ENCODE assay signal across 1 cellular context in the genomic region with DNA sequence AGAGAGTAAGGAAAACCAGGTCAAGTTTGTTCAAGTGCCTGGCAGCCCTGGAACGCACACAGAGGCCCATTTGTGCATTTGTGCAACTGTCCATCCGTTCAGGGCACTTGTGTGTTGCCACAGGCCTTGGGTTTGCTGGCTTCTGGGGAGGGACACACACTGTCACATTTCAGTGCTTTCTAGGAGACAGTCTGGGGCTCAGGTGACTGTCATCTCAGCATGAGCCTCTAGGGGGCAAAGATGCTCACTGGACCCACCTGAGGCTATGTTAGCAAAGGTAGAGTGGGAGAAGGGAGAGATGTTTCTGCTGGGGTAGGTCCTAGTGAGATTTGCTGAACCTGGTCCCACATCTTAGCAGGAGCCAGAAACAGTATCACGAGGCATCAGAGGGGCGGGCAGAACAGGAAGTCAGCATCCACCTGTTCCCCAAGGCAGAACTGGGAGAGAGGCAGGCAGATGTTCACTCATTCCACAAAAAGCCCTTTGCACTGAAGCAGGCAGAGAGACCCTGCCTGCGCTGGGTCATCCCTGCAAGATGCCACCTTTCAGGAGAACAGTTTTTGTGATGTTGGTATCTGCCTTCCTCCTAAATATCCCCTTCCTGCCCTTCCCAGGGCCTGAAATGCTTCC.
TF ChIP-seq lines count a peak whose summit lies in the region.

No MANE protein-coding gene starts in this region.

TF ChIP-seq in HepG2, 621 proteins besides CTCF, POLR2A, EP300 and RAD21 (continued from another document):
- TF ChIP-seq, protein P1, sequence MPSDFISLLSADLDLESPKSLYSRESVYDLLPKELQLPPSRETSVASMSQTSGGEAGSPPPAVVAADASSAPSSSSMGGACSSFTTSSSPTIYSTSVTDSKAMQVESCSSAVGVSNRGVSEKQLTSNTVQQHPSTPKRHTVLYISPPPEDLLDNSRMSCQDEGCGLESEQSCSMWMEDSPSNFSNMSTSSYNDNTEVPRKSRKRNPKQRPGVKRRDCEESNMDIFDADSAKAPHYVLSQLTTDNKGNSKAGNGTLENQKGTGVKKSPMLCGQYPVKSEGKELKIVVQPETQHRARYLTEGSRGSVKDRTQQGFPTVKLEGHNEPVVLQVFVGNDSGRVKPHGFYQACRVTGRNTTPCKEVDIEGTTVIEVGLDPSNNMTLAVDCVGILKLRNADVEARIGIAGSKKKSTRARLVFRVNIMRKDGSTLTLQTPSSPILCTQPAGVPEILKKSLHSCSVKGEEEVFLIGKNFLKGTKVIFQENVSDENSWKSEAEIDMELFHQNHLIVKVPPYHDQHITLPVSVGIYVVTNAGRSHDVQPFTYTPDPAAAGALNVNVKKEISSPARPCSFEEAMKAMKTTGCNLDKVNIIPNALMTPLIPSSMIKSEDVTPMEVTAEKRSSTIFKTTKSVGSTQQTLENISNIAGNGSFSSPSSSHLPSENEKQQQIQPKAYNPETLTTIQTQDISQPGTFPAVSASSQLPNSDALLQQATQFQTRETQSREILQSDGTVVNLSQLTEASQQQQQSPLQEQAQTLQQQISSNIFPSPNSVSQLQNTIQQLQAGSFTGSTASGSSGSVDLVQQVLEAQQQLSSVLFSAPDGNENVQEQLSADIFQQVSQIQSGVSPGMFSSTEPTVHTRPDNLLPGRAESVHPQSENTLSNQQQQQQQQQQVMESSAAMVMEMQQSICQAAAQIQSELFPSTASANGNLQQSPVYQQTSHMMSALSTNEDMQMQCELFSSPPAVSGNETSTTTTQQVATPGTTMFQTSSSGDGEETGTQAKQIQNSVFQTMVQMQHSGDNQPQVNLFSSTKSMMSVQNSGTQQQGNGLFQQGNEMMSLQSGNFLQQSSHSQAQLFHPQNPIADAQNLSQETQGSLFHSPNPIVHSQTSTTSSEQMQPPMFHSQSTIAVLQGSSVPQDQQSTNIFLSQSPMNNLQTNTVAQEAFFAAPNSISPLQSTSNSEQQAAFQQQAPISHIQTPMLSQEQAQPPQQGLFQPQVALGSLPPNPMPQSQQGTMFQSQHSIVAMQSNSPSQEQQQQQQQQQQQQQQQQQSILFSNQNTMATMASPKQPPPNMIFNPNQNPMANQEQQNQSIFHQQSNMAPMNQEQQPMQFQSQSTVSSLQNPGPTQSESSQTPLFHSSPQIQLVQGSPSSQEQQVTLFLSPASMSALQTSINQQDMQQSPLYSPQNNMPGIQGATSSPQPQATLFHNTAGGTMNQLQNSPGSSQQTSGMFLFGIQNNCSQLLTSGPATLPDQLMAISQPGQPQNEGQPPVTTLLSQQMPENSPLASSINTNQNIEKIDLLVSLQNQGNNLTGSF (CRISPR knock-in tag; IDR thresholded peaks at IDR 0.05): no peak
- peak; percentile 63 for TF ChIP-seq BCL6 (CRISPR knock-in tag; IDR thresholded peaks at IDR 0.05)
- no peak for TF ChIP-seq MEIS2 (CRISPR knock-in tag; IDR thresholded peaks at IDR 0.05)
- TF ChIP-seq PHF20 (CRISPR knock-in tag; IDR thresholded peaks at IDR 0.05): no peak
- 0 out of 2 replicates have a peak, but pooled peaks have one; percentile 18 for TF ChIP-seq ZFX (CRISPR knock-in tag; IDR thresholded peaks at IDR 0.05; ENCODE audit: low read depth)
- TF ChIP-seq POLR2AphosphoS5 (IDR thresholded peaks at IDR 0.05; ENCODE audit: low read depth, low read length): no peak
- 0 out of 2 replicates have a peak, but pooled peaks have one; percentile 22 for TF ChIP-seq SAP130 (CRISPR knock-in tag; IDR thresholded peaks at IDR 0.05; ENCODE audit: low read depth)
- peak; percentile 77 for TF ChIP-seq XRCC5 (optimal IDR thresholded peaks at IDR 0.05; ENCODE audit: low read length)
- peak; percentile 73 for TF ChIP-seq SMC3 (IDR thresholded peaks at IDR 0.05; ENCODE audit: low read length)
- no peak for TF ChIP-seq MXD1 (CRISPR knock-in tag; IDR thresholded peaks at IDR 0.05)
- TF ChIP-seq ZNF607 (CRISPR knock-in tag; IDR thresholded peaks at IDR 0.05; ENCODE audit: borderline replicate concordance): 0 out of 2 replicates have a peak, but pooled peaks have one; percentile 41
TF ChIP-seq in HepG2: peak in this region for 9.
